ENCODE assay signal across 10 cellular contexts in the genomic region with DNA sequence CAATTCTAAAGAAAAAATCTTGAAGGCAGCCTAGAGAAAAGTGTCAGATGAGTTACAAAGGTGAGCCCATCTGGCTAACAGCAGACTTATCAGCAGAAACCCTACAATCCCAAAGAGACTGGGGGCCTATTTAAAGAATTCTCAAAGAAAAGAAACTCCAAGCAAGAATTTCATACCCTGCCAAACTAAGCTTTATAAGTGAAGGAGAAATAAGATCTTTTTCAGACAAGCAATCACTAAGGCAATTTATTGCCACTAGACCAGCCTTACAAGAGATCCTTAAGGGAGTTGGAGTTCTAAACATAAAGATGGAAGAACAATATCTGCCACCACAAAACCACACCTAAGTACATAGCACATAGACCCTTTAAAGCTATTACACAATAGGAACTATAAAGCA. TPM values are rescaled to one million over a fixed set of nuclear protein-coding genes. Genes with fewer than 3 reads are reported as not detected.
"Had no signal": no experiment of that assay in that cellular context is flagged by ENCODE, and none has a peak within 500 bp of the region (broad histone marks: within the 10 kb centered on the region; RNA-seq: fewer than 3 reads in every experiment).

No MANE protein-coding gene starts in this region.

- H3K9ac ChIP-seq: KMS-11 had no signal

- DNase-seq: Kasumi-1, KBM-7, KG1 had no signal

- H3K4me2 ChIP-seq: KMS-11 had no signal

- H3K4me3 Mint-ChIP-seq: IgD-negative memory B cell had no signal

- H3K27ac Mint-ChIP-seq: IgD-negative memory B cell had no signal

- FAIRE-seq: HepG2, HTR-8/SVneo had no signal

- ATAC-seq: HepG2 had no signal

- H3K27ac ChIP-seq: HL-60, KMS-11 had no signal

RNA-seq across cellular contexts. Expression of a gene that starts 24.9 kb away (rescaled TPM):
- total RNA-seq: HepG2, HT-29, HT1080 had no signal
- polyA plus RNA-seq: HepG2, IgD-negative memory B cell had no signal

RNA-seq across cellular contexts. Expression of a gene that starts 30.0 kb away (rescaled TPM):
- total RNA-seq: HepG2, HT-29, HT1080 had no signal
- polyA plus RNA-seq: HepG2, IgD-negative memory B cell had no signal

RNA-seq across cellular contexts. Expression of a gene that starts 39.7 kb away (rescaled TPM):
- total RNA-seq: HepG2, HT-29, HT1080 had no signal
- polyA plus RNA-seq: HepG2, IgD-negative memory B cell had no signal
